ENCODE assay signal across 7 cellular contexts in the genomic region with DNA sequence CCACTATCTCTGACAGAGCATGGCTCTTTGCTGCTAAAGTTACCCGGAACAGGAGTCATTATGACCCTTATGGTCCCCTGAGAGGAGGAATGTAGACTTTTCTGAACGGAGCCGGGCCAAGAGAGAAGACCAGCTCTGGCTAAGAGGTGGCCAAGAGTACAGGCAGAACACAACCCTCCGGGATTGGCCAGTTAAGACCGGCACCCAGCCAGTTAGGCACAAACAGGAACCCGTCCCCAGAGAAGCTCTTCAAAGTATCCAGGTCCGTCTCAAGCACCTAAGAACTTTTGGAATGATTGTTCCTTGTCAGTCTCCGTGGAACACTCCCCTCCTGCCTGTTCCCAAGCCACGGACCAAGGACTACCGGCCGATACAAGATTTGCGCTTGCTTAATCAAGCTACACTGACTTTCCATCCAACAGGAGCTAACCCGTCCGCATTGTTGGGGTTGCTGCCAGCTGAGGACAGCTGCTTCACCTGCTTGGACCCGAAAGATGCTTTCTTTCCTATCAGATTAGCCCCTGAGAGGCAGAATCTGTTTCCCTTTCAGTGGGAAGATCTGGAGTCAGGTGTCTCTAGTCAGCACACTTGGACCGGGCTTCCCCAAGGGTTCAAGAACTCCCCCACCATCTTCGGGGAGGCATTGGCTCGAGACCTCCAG.
DNase-seq lines count a peak whose midpoint lies in the region; ATAC-seq, FAIRE-seq and TF ChIP-seq lines count a peak whose summit lies in the region.
"Not testable (repeated sequence)": the region's sequence is repeated elsewhere in the genome, so short reads cannot be mapped to it uniquely, and the experiment has no call there.

No MANE protein-coding gene starts in this region.

- TSS peak; percentile 96 for BruUV-seq in Caco-2 (replicated peaks; lab: Mats Ljungman, UMichigan)
- TSS peak; percentile 97 for BruUV-seq in HepG2 (replicated peaks; lab: Mats Ljungman, UMichigan)

- H4K20me1 ChIP-seq in HepG2 (ENCODE audit: insufficient read depth, low read length) = not testable (repeated sequence)

- H3K36me3 Mint-ChIP-seq in Caco-2 (ENCODE audit: insufficient read depth, unreplicated experiment); endodermal cell (ENCODE audit: low read depth); neural crest cell (ENCODE audit: low read depth); progenitor cell of endocrine pancreas (ENCODE audit: insufficient read depth); type B pancreatic cell: not testable (repeated sequence)

- POLR2A ChIA-PET in Caco-2 (lab: Charles Lee) = not testable (repeated sequence)
- POLR2A ChIA-PET in HepG2 (lab: Yijun Ruan, JAX) = interaction anchor here (0.6 kb wide), 1 partner anchor 747 kb away, joined by 4 read pairs; no protein-coding TSS in a partner anchor

- peak overlapping the region; percentile 65 for H3K4me2 ChIP-seq in HepG2 (ENCODE audit: low read depth, low read length)
- H3K4me2 ChIP-seq in parathyroid adenoma (ENCODE audit: low read length) = not testable (repeated sequence)

- not testable (repeated sequence) for ATAC-seq in HepG2

- not testable (repeated sequence) for H3K9me3 Mint-ChIP-seq in Caco-2 (ENCODE audit: unreplicated experiment); endodermal cell; neural crest cell; type B pancreatic cell
- peaks cover 13% of the 10 kb centered on the region for H3K9me3 Mint-ChIP-seq in progenitor cell of endocrine pancreas (ENCODE audit: low read depth)

- not testable (repeated sequence) for TF ChIP-seq RAD21 in HepG2 (CRISPR knock-in tag; IDR thresholded peaks at IDR 0.05)

- TF ChIP-seq EP300 in HepG2 (IDR thresholded peaks at IDR 0.05; ENCODE audit: low read depth in 2 of 2, low read length in 2 of 2); HepG2 (CRISPR knock-in tag; IDR thresholded peaks at IDR 0.05; ENCODE audit: borderline replicate concordance): not testable (repeated sequence)

- peak overlapping the region; percentile 93 for H3K27ac Mint-ChIP-seq in Caco-2 (ENCODE audit: unreplicated experiment)
- peak overlapping the region; percentile 93 for H3K27ac Mint-ChIP-seq in endodermal cell
- peak overlapping the region; percentile 84 for H3K27ac Mint-ChIP-seq in neural crest cell (ENCODE audit: unreplicated experiment)
- peak overlapping the region; percentile 89 for H3K27ac Mint-ChIP-seq in progenitor cell of endocrine pancreas
- peak overlapping the region; percentile 72 for H3K27ac Mint-ChIP-seq in type B pancreatic cell

- intact Hi-C loops in Caco-2 (cut with micrococcal nuclease; ENCODE audit: unreplicated experiment) = loop anchor here (5.0 kb wide), 1 partner anchor 90 kb away; no protein-coding TSS in a partner anchor
- intact Hi-C loops in HepG2 (cut with micrococcal nuclease; ENCODE audit: unreplicated experiment) = not testable (repeated sequence)

- not testable (repeated sequence) for H3K9ac ChIP-seq in endodermal cell (ENCODE audit: extremely low read depth, low read length, poor library complexity, severe bottlenecking); HepG2 (ENCODE audit: insufficient read depth, low read depth, low read length); parathyroid adenoma

- not testable (repeated sequence) for TF ChIP-seq POLR2A in HepG2 (IDR thresholded peaks at IDR 0.05; ENCODE audit: insufficient read depth in 1 of 2, low read depth in 2 of 2, low read length in 2 of 2)

- in situ Hi-C loops in HepG2 (cut with HindIII; ENCODE audit: extremely low pct_ligation_motif_present, low pct_unique_long_range_greater_than_20kb) = not testable (repeated sequence)

- H3K27me3 ChIP-seq in Caco-2 (replicated peaks; ENCODE audit: control insufficient read depth, insufficient read depth, low read length); endodermal cell (ENCODE audit: control insufficient read depth, insufficient read depth, low read length, poor library complexity, severe bottlenecking); HepG2 (ENCODE audit: control insufficient read depth in 1 of 2, insufficient read depth in 2 of 2, low read length in 2 of 2); parathyroid adenoma (ENCODE audit: control insufficient read depth, insufficient read depth, low read length): not testable (repeated sequence)

- H3K4me1 ChIP-seq in Caco-2 (peaks cover 12% of the 10 kb centered on the region), HepG2 (ENCODE audit: insufficient read depth, low read length) (peaks cover 35% of the 10 kb centered on the region)
- not testable (repeated sequence) for H3K4me1 ChIP-seq in endodermal cell (ENCODE audit: control insufficient read depth, insufficient read depth, low read length); parathyroid adenoma

- not testable (repeated sequence) for H2AFZ ChIP-seq in HepG2 (ENCODE audit: low read length)
- peak overlapping the region; percentile 29 for H2AFZ ChIP-seq in parathyroid adenoma

- H3K27ac ChIP-seq in endodermal cell (ENCODE audit: low read depth, low read length); parathyroid adenoma: not testable (repeated sequence)
- peak overlapping the region; percentile 52 for H3K27ac ChIP-seq in HepG2 (ENCODE audit: extremely low read length, insufficient read depth, low read length)

- not testable (repeated sequence) for H3K4me3 Mint-ChIP-seq in Caco-2 (ENCODE audit: unreplicated experiment); endodermal cell; neural crest cell; type B pancreatic cell
- H3K4me3 Mint-ChIP-seq in progenitor cell of endocrine pancreas (ENCODE audit: low read depth) = peak overlapping the region; percentile 3

- not testable (repeated sequence) for H3K4me3 ChIP-seq in Caco-2 (ENCODE audit: low read depth, low read length); endodermal cell (ENCODE audit: low read length); HepG2 (replicated peaks in 1 of 3; ENCODE audit: insufficient read depth in 1 of 3, low read depth in 2 of 3, low read length in 3 of 3); parathyroid adenoma (ENCODE audit: low read depth, low read length)

- peaks cover 11% of the 10 kb centered on the region for H3K4me1 Mint-ChIP-seq in Caco-2 (ENCODE audit: low read depth, unreplicated experiment)
- H3K4me1 Mint-ChIP-seq in endodermal cell = peaks cover 28% of the 10 kb centered on the region
- H3K4me1 Mint-ChIP-seq in neural crest cell = peaks cover 28% of the 10 kb centered on the region
- peaks cover 25% of the 10 kb centered on the region for H3K4me1 Mint-ChIP-seq in progenitor cell of endocrine pancreas (ENCODE audit: low read depth)
- peaks cover 16% of the 10 kb centered on the region for H3K4me1 Mint-ChIP-seq in type B pancreatic cell (ENCODE audit: unreplicated experiment)

- not testable (repeated sequence) for H3K36me3 ChIP-seq in Caco-2 (ENCODE audit: control insufficient read depth, insufficient read depth, low read length); endodermal cell (ENCODE audit: control insufficient read depth, insufficient read depth, low read length); HepG2 (replicated peaks in 1 of 2; ENCODE audit: control insufficient read depth in 1 of 2, insufficient read depth in 2 of 2, low read length in 2 of 2); parathyroid adenoma (ENCODE audit: control insufficient read depth, insufficient read depth, low read length)

- H3K9me3 ChIP-seq in Caco-2; endodermal cell (ENCODE audit: control insufficient read depth, low read length); HepG2 (ENCODE audit: low read length); parathyroid adenoma (ENCODE audit: control insufficient read depth, low read length): not testable (repeated sequence)

- not testable (repeated sequence) for DNase-seq in Caco-2; endodermal cell; HepG2 (ENCODE audit: low spot score); neural crest cell (ENCODE audit: low read depth, low spot score); progenitor cell of endocrine pancreas (ENCODE audit: low spot score, unreplicated experiment); type B pancreatic cell (ENCODE audit: extremely low spot score, unreplicated experiment)

- H3K79me2 ChIP-seq in HepG2 (ENCODE audit: insufficient read depth, low read length); parathyroid adenoma: not testable (repeated sequence)

- not testable (repeated sequence) for FAIRE-seq in HepG2 (lab: Jason Lieb, UNC)

- not testable (repeated sequence) for H3K27me3 Mint-ChIP-seq in Caco-2 (ENCODE audit: insufficient read depth, unreplicated experiment); endodermal cell (ENCODE audit: insufficient read depth); neural crest cell (ENCODE audit: low read depth); progenitor cell of endocrine pancreas; type B pancreatic cell

- not testable (repeated sequence) for TF ChIP-seq CTCF in Caco-2 (IDR thresholded peaks at IDR 0.05; ENCODE audit: insufficient read depth in 1 of 2, low read depth in 1 of 2, low read length in 1 of 2, severe bottlenecking in 1 of 2, unreplicated experiment in 1 of 2); endodermal cell (conservative IDR thresholded peaks at IDR 0.05); HepG2 (CRISPR knock-in tag; IDR thresholded peaks at IDR 0.05); neural crest cell (conservative IDR thresholded peaks at IDR 0.05); parathyroid adenoma (IDR thresholded peaks at IDR 0.05); progenitor cell of endocrine pancreas (IDR thresholded peaks at IDR 0.05; ENCODE audit: unreplicated experiment); type B pancreatic cell (conservative IDR thresholded peaks at IDR 0.05)

- 85 to 92% methylated on average over 8 to 18 of the region's 18 CpGs for whole genome bisulfite sequencing in endodermal cell (ENCODE audit: insufficient coverage in 1 of 2, insufficient read length in 1 of 2), 2 experiments
- 94% methylated on average over 17 of the region's 18 CpGs for WGBS in HepG2 (ENCODE audit: low lambda C conversion rate)

- CTCF ChIA-PET in Caco-2 (lab: Charles Lee) = interaction anchor here (1.3 kb wide), 1 partner anchor 112 kb away, joined by 4 read pairs; no protein-coding TSS in a partner anchor
- CTCF ChIA-PET in HepG2 (lab: Yijun Ruan, JAX; ENCODE audit: low intra/inter-chr PET ratio, low total read pairs) = not testable (repeated sequence)
